ENCODE assay signal across 20 cellular contexts in genomic region chr2:203030545-203030944, GRCh38. TPM values are rescaled to one million over a fixed set of nuclear protein-coding genes. Genes with fewer than 3 reads are reported as not detected.
DNase-seq lines count a peak whose midpoint lies in the region; ATAC-seq, FAIRE-seq and TF ChIP-seq lines count a peak whose summit lies in the region.
"Had no signal": no experiment of that assay in that cellular context is flagged by ENCODE, and none has a peak within 500 bp of the region (broad histone marks: within the 10 kb centered on the region; RNA-seq: fewer than 3 reads in every experiment).

No MANE protein-coding gene starts in this region.

- no peak for DNase-seq in GM19239 (ENCODE audit: insufficient read length, low spot score)
- no peak for DNase-seq in left colon
- no peak for DNase-seq in lower lobe of right lung
- no peak for DNase-seq in Calu3
- DNase-seq in type B pancreatic cell (ENCODE audit: extremely low spot score, unreplicated experiment): no peak
- DNase-seq: 8988T; ACHN; BE2C; C1 segment of cervical spinal cord; CD4-positive, alpha-beta memory T cell; CD4-positive, CD25-positive, alpha-beta regulatory T cell; CD8-positive, alpha-beta memory T cell; COR-L47; DMS79 treated with DMSO at 0.1 percent for 48 hours; GF-D8 had no signal

- no peaks in the 10 kb centered on the region for H3K4me1 Mint-ChIP-seq in Calu3 (ENCODE audit: low read depth, unreplicated experiment)
- H3K4me1 Mint-ChIP-seq in type B pancreatic cell (ENCODE audit: unreplicated experiment): peaks cover 14% of the 10 kb centered on the region

- ATAC-seq in left colon (peak; percentile 24), lower lobe of right lung (peak; percentile 60 to 84), HG02623 (IDR thresholded peaks at IDR 0.05; ENCODE audit: unreplicated experiment) (no peak)

- peak; percentile 57 for FAIRE-seq in GM19239 (lab: Jason Lieb, UNC)
- FAIRE-seq: D721Med, GM12891 had no signal

- H3K27ac ChIP-seq in lower lobe of right lung: no peak overlapping the region
- H3K27ac ChIP-seq: BLaER1 had no signal

- CTCF ChIA-PET in Calu3 (lab: Charles Lee): interaction anchor here (1.2 kb wide), 1 partner anchor 15 kb away, joined by 3 read pairs; no protein-coding TSS in a partner anchor

- no peak overlapping the region for H3K27ac Mint-ChIP-seq in Calu3 (ENCODE audit: unreplicated experiment)
- no peak overlapping the region for H3K27ac Mint-ChIP-seq in type B pancreatic cell
- H3K27ac Mint-ChIP-seq: CD4-positive, alpha-beta memory T cell; CD4-positive, CD25-positive, alpha-beta regulatory T cell; CD8-positive, alpha-beta memory T cell had no signal

- H3K27me3 Mint-ChIP-seq in Calu3 (ENCODE audit: unreplicated experiment): no peaks in the 10 kb centered on the region
- no peaks in the 10 kb centered on the region for H3K27me3 Mint-ChIP-seq in type B pancreatic cell
- H3K27me3 Mint-ChIP-seq: CD4-positive, alpha-beta memory T cell; CD4-positive, CD25-positive, alpha-beta regulatory T cell; CD8-positive, alpha-beta memory T cell had no signal

- H3K36me3 ChIP-seq in lower lobe of right lung: no peaks in the 10 kb centered on the region
- H3K36me3 ChIP-seq: BE2C, BLaER1 had no signal

- H3K9me3 Mint-ChIP-seq in Calu3 (ENCODE audit: low read depth, unreplicated experiment) (no peaks in the 10 kb centered on the region), type B pancreatic cell (peaks cover 5% of the 10 kb centered on the region)
- H3K9me3 Mint-ChIP-seq: CD14-positive monocyte; CD4-positive, alpha-beta memory T cell; CD8-positive, alpha-beta memory T cell had no signal

- H3K27me3 ChIP-seq in lower lobe of right lung (ENCODE audit: low read depth): no peaks in the 10 kb centered on the region
- H3K27me3 ChIP-seq: BE2C, BLaER1 had no signal

- no peak overlapping the region for H3K4me3 ChIP-seq in lower lobe of right lung
- H3K4me3 ChIP-seq: BLaER1 had no signal

- no peaks in the 10 kb centered on the region for H3K9me3 ChIP-seq in lower lobe of right lung
- H3K9me3 ChIP-seq: BE2C, BLaER1 had no signal

- H3K4me3 Mint-ChIP-seq in Calu3 (ENCODE audit: low read depth, unreplicated experiment) (no peak overlapping the region), type B pancreatic cell (no peak overlapping the region)
- H3K4me3 Mint-ChIP-seq: CD14-positive monocyte; CD4-positive, alpha-beta memory T cell; CD4-positive, CD25-positive, alpha-beta regulatory T cell; CD8-positive, alpha-beta memory T cell had no signal

- TF ChIP-seq CTCF in lower lobe of right lung (IDR thresholded peaks at IDR 0.05) (no peak), Calu3 (IDR thresholded peaks at IDR 0.05; ENCODE audit: unreplicated experiment) (no peak), type B pancreatic cell (conservative IDR thresholded peaks at IDR 0.05) (no peak)

- intact Hi-C loops in left colon (cut with DNase I, micrococcal nuclease): no loop called here
- intact Hi-C loops in lower lobe of right lung (cut with DNase I): no loop called here
- intact Hi-C loops in Calu3 (cut with micrococcal nuclease; ENCODE audit: unreplicated experiment): no loop called here

- H3K36me3 Mint-ChIP-seq in Calu3 (ENCODE audit: insufficient read depth, unreplicated experiment) (no peaks in the 10 kb centered on the region), type B pancreatic cell (peaks cover 5% of the 10 kb centered on the region)

- BruUV-seq in Calu3 (replicated peaks; lab: Mats Ljungman, UMichigan): no TSS peak

- peaks cover 10% of the 10 kb centered on the region for H3K4me1 ChIP-seq in lower lobe of right lung
- H3K4me1 ChIP-seq: BE2C, BLaER1 had no signal

RNA-seq across cellular contexts. Expression of gene NBEAL1, which starts 15.9 kb away (rescaled TPM):
- total RNA-seq in left colon (10 to 100 TPM; 87.6 to 89.1 TPM), lower lobe of right lung (67.2 TPM), Calu3 (2022) (31.4 and 37.6 TPM in 2 replicates), type B pancreatic cell (ENCODE audit: low replicate concordance) (28.5 and 41.2 TPM in 2 replicates)
